19 cellular contexts compared by ENCODE assay signal in genomic region chr1:181675625-181676024, GRCh38.
"Had no signal": no experiment of that assay in that cellular context is flagged by ENCODE, and none has a peak within 500 bp of the region (broad histone marks: within the 10 kb centered on the region; RNA-seq: fewer than 3 reads in every experiment).

No MANE protein-coding gene starts in this region.

- H3K27me3 ChIP-seq: brain microvascular endothelial cell, SJSA1 had no signal

- ATAC-seq: activated T-helper 17 cell treated with anti-CD3 and anti-CD28 coated beads, Interleukin-2, amount 50 U/mL, for 72 hours; PC-3; T-helper 17 cell had no signal

- DNase-seq: activated B cell treated with CpG ODN at 0.5 μM for 24 hours; activated CD4-positive, alpha-beta memory T cell treated with anti-CD3 and anti-CD28 coated beads, Interleukin-2, amount 10 ng/mL, durations not matched to agents 7 days and 5 days; activated CD4-positive, alpha-beta T cell treated with anti-CD3 and anti-CD28 coated beads for 1 hour; activated CD4-positive, alpha-beta T cell treated with anti-CD3 and anti-CD28 coated beads, Interleukin-2, amount 10 ng/mL, durations not matched to agents 24 days and 14 days; activated gamma-delta T cell; activated T-cell treated with anti-CD3 and anti-CD28 coated beads for 4 hours; activated T-cell treated with anti-CD3 and anti-CD28 coated beads, Interleukin-2, amount 50 U/mL, for 48 hours; NCI-H1694; NCI-H2029; NCI-H446 treated with DMSO at 0.1 percent for 48 hours; NCI-H524 treated with DMSO at 0.1 percent for 48 hours; T-helper 17 cell; T-helper 9 cell had no signal

- H3K4me3 ChIP-seq: cardiac muscle cell, MG63, SJSA1 had no signal

- H3K27ac ChIP-seq: brain microvascular endothelial cell, cardiac muscle cell, SJSA1 had no signal
